30 cellular contexts compared by ENCODE assay signal in genomic region chr3:131140891-131141290, GRCh38.
"Had no signal": no experiment of that assay in that cellular context is flagged by ENCODE, and none has a peak within 500 bp of the region (broad histone marks: within the 10 kb centered on the region; RNA-seq: fewer than 3 reads in every experiment).

No MANE protein-coding gene starts in this region.

- H3K4me3 ChIP-seq: adrenal gland, body of pancreas, breast epithelium had no signal

- H3K27ac ChIP-seq: adrenal gland, body of pancreas, brain microvascular endothelial cell, breast epithelium had no signal

- DNase-seq: activated B cell treated with CpG ODN at 0.5 μM for 24 hours; activated CD4-positive, alpha-beta memory T cell treated with anti-CD3 and anti-CD28 coated beads for 36 hours; activated CD4-positive, alpha-beta T cell treated with anti-CD3 and anti-CD28 coated beads for 4 hours; activated CD4-positive, alpha-beta T cell treated with anti-CD3 and anti-CD28 coated beads, Interleukin-2, amount 10 ng/mL, durations not matched to agents 24 days and 14 days; activated CD4-positive, alpha-beta T cell treated with anti-CD3 and anti-CD28 coated beads, Interleukin-2, amount 50 U/mL, for 1 hour; activated CD4-positive, alpha-beta T cell treated with anti-CD3 and anti-CD28 coated beads, Interleukin-2, amount 50 U/mL, for 4 hours; activated CD4-positive, CD25-positive, alpha-beta regulatory T cell treated with anti-CD3 and anti-CD28 coated beads, Interleukin-2, amount 50 U/mL, for 72 hours; activated CD8-positive, alpha-beta memory T cell treated with anti-CD3 and anti-CD28 coated beads, Interleukin-2, amount 50 U/mL, for 4 hours; activated CD8-positive, alpha-beta T cell treated with anti-CD3 and anti-CD28 coated beads for 36 hours; activated effector memory CD4-positive, alpha-beta T cell treated with anti-CD3 and anti-CD28 coated beads, Interleukin-2, amount 50 U/mL, for 16 hours; activated gamma-delta T cell treated with Interleukin-2 at 50 U/mL for 16 hours; activated naive CD4-positive, alpha-beta T cell; activated naive CD4-positive, alpha-beta T cell treated with anti-CD3 and anti-CD28 coated beads for 36 hours; activated naive CD4-positive, alpha-beta T cell treated with anti-CD3 and anti-CD28 coated beads, Interleukin-2, amount 50 U/mL, for 16 hours; activated naive CD8-positive, alpha-beta T cell treated with anti-CD3 and anti-CD28 coated beads for 36 hours; activated T-cell treated with anti-CD3 and anti-CD28 coated beads for 4 hours; activated T-cell treated with anti-CD3 and anti-CD28 coated beads, Interleukin-2, amount 50 U/mL, for 1 hour; activated T-cell treated with anti-CD3 and anti-CD28 coated beads, Interleukin-2, amount 50 U/mL, for 4 hours; activated T-cell treated with anti-CD3 and anti-CD28 coated beads, Interleukin-2, amount 50 U/mL, for 72 hours; adrenal gland; amniotic stem cell; aorta; body of pancreas; brain microvascular endothelial cell; central memory CD4-positive, alpha-beta T cell; T-helper 2 cell; T-helper 9 cell had no signal

- H3K4me1 ChIP-seq: adrenal gland, body of pancreas, breast epithelium had no signal

- H3K9me3 ChIP-seq: adrenal gland, body of pancreas, breast epithelium had no signal

- H3K27me3 ChIP-seq: adrenal gland, body of pancreas, brain microvascular endothelial cell, breast epithelium had no signal

- H3K36me3 ChIP-seq: adrenal gland, brain microvascular endothelial cell, breast epithelium had no signal

- ATAC-seq: activated CD8-positive, alpha-beta T cell treated with anti-CD3 and anti-CD28 coated beads for 36 hours; activated naive CD4-positive, alpha-beta T cell treated with anti-CD3 and anti-CD28 coated beads, Interleukin-2, amount 50 U/mL, for 72 hours; activated T-cell treated with anti-CD3 and anti-CD28 coated beads, Interleukin-2, amount 50 U/mL, for 4 hours; activated T-cell treated with anti-CD3 and anti-CD28 coated beads, Interleukin-2, amount 50 U/mL, for 72 hours; activated T-helper 17 cell treated with anti-CD3 and anti-CD28 coated beads, Interleukin-2, amount 50 U/mL, for 72 hours; body of pancreas had no signal
